15 cellular contexts compared by ENCODE assay signal in genomic region chr5:139806111-139806510, GRCh38. TPM values are rescaled to one million over a fixed set of nuclear protein-coding genes. Genes with fewer than 3 reads are reported as not detected.
"Had no signal": no experiment of that assay in that cellular context is flagged by ENCODE, and none has a peak within 500 bp of the region (broad histone marks: within the 10 kb centered on the region; RNA-seq: fewer than 3 reads in every experiment).

No MANE protein-coding gene starts in this region.

- H3K4me3 ChIP-seq: right atrium auricular region, testis had no signal

- ATAC-seq: activated CD4-positive, CD25-positive, alpha-beta regulatory T cell treated with anti-CD3 and anti-CD28 coated beads, Interleukin-2, amount 50 U/mL, for 24 hours; activated CD8-positive, alpha-beta T cell treated with anti-CD3 and anti-CD28 coated beads, Interleukin-2, amount 10 ng/mL, durations not matched to agents 7 days and 5 days; left ventricle myocardium superior had no signal

- H3K4me1 ChIP-seq: right atrium auricular region, testis had no signal

- H3K27ac ChIP-seq: right atrium auricular region, testis had no signal

- DNase-seq: activated CD4-positive, alpha-beta T cell treated with anti-CD3 and anti-CD28 coated beads, Interleukin-2, amount 10 ng/mL, durations not matched to agents 7 days and 5 days; activated CD8-positive, alpha-beta T cell treated with anti-CD3 and anti-CD28 coated beads, Interleukin-2, amount 10 ng/mL, durations not matched to agents 7 days and 5 days; activated naive CD4-positive, alpha-beta T cell treated with anti-CD3 and anti-CD28 coated beads, Interleukin-2, amount 50 U/mL, for 16 hours; activated T-cell treated with anti-CD3 and anti-CD28 coated beads, Interleukin-2, amount 50 U/mL, for 24 hours; glutamatergic neuron; left ventricle myocardium superior; stimulated activated CD4-positive, alpha-beta T cell treated with anti-CD3 and anti-CD28 coated beads, Interleukin-15, amount 100 ng/mL, for 24 hours; stimulated activated CD4-positive, alpha-beta T cell treated with anti-CD3 and anti-CD28 coated beads, Interleukin-2, amount 100 ng/mL, for 48 hours; testis had no signal

- H3K9me3 ChIP-seq: right atrium auricular region, testis had no signal

- FAIRE-seq: bronchial epithelial cell had no signal

- H3K36me3 ChIP-seq: right atrium auricular region had no signal

RNA-seq across cellular contexts. Expression of gene PSD2, which starts 10.5 kb away (rescaled TPM):
- total RNA-seq: activated CD4-positive, alpha-beta T cell treated with anti-CD3 and anti-CD28 coated beads, Interleukin-2, amount 10 ng/mL, durations not matched to agents 7 days and 5 days; activated CD8-positive, alpha-beta T cell treated with anti-CD3 and anti-CD28 coated beads, Interleukin-2, amount 10 ng/mL, durations not matched to agents 7 days and 5 days; dermis microvascular lymphatic vessel endothelial cell; fibroblast of villous mesenchyme; left ventricle myocardium superior; T-helper 1 cell treated with Interleukin-12 subunit alpha and Interleukin-12 subunit beta and Interleukin-4 antibody, amounts not matched to agents 30 ng/mL and 1 ng/mL, for 36 hours had no signal
